Comparison of ENCODE assay signal across 1 cellular context in the genomic region with DNA sequence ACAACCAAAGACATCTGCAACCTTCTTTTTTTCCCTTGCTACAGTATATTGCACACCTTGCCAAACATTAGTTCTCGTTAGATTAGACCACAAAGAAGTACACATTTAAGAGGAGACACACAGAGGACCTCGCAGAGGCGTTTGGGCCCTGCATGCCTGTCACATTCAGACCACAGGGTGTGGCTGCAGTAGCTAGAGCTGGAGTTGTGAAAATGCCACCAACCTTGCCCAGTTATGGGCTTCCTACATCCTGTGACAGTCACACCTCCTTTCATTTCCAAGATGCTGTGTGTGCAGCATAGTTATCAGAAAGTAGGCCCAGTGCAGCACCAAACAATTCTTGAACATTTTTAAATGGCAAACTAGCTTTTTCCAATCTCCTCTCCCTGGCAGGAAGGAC.
TF ChIP-seq lines count a peak whose summit lies in the region.

No MANE protein-coding gene starts in this region.

TF ChIP-seq in WTC11, 78 proteins besides CTCF, POLR2A, EP300 and RAD21 (continued from another document):
- TF ChIP-seq, protein P1, sequence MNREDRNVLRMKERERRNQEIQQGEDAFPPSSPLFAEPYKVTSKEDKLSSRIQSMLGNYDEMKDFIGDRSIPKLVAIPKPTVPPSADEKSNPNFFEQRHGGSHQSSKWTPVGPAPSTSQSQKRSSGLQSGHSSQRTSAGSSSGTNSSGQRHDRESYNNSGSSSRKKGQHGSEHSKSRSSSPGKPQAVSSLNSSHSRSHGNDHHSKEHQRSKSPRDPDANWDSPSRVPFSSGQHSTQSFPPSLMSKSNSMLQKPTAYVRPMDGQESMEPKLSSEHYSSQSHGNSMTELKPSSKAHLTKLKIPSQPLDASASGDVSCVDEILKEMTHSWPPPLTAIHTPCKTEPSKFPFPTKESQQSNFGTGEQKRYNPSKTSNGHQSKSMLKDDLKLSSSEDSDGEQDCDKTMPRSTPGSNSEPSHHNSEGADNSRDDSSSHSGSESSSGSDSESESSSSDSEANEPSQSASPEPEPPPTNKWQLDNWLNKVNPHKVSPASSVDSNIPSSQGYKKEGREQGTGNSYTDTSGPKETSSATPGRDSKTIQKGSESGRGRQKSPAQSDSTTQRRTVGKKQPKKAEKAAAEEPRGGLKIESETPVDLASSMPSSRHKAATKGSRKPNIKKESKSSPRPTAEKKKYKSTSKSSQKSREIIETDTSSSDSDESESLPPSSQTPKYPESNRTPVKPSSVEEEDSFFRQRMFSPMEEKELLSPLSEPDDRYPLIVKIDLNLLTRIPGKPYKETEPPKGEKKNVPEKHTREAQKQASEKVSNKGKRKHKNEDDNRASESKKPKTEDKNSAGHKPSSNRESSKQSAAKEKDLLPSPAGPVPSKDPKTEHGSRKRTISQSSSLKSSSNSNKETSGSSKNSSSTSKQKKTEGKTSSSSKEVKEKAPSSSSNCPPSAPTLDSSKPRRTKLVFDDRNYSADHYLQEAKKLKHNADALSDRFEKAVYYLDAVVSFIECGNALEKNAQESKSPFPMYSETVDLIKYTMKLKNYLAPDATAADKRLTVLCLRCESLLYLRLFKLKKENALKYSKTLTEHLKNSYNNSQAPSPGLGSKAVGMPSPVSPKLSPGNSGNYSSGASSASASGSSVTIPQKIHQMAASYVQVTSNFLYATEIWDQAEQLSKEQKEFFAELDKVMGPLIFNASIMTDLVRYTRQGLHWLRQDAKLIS (CRISPR knock-in tag; IDR thresholded peaks at IDR 0.05; ENCODE audit: borderline replicate concordance): no peak
- TF ChIP-seq NFATC4 (CRISPR knock-in tag; IDR thresholded peaks at IDR 0.05): no peak
- TF ChIP-seq SMAD4 (CRISPR knock-in tag; IDR thresholded peaks at IDR 0.05): no peak
- TF ChIP-seq, protein P2, sequence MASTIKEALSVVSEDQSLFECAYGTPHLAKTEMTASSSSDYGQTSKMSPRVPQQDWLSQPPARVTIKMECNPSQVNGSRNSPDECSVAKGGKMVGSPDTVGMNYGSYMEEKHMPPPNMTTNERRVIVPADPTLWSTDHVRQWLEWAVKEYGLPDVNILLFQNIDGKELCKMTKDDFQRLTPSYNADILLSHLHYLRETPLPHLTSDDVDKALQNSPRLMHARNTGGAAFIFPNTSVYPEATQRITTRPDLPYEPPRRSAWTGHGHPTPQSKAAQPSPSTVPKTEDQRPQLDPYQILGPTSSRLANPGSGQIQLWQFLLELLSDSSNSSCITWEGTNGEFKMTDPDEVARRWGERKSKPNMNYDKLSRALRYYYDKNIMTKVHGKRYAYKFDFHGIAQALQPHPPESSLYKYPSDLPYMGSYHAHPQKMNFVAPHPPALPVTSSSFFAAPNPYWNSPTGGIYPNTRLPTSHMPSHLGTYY (CRISPR knock-in tag; IDR thresholded peaks at IDR 0.05): no peak
- no peak for TF ChIP-seq ZBTB21 (CRISPR knock-in tag; IDR thresholded peaks at IDR 0.05; ENCODE audit: borderline replicate concordance)
- TF ChIP-seq ZNF317 (CRISPR knock-in tag; IDR thresholded peaks at IDR 0.05; ENCODE audit: borderline replicate concordance, low read depth): no peak
- no peak for TF ChIP-seq FOXP1 (CRISPR knock-in tag; IDR thresholded peaks at IDR 0.05; ENCODE audit: borderline replicate concordance)
